ENCODE assay signal across 18 cellular contexts in the genomic region with DNA sequence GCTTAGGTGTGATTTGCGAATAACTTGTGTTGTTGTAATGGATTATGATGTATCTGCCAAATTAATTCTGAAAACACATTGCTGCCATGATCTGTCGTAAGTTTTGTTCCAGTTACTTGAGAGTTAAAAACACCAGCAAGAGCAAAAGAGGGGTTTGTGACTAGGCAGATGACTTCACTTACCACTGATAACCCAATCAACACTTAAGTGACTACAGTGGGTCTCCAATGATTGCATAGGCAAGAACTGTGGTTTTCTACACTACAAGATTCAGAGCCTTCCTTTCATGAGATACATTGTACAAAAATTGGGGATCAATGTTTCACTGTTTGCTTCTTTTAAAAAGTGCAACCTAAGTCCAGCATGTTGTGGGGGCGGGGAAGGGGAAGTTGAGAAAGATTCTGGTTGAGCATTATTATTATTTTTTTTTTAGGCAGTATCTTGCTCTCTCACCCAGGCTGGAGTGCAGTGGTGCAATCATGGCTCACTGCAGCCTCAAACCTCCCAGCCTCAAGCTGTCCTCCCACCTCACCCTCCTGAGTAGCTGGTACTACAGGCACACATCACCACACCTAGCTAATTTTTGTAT. TPM values are rescaled to one million over a fixed set of nuclear protein-coding genes. Genes with fewer than 3 reads are reported as not detected.
A peak's percentile ranks its signal among the peaks of the same experiment; 100 is the strongest.
DNase-seq lines count a peak whose midpoint lies in the region; ATAC-seq and TF ChIP-seq lines count a peak whose summit lies in the region.
"Had no signal": no experiment of that assay in that cellular context is flagged by ENCODE, and none has a peak within 500 bp of the region (broad histone marks: within the 10 kb centered on the region; RNA-seq: fewer than 3 reads in every experiment).

No MANE protein-coding gene starts in this region.

- no peak overlapping the region for H3K56ac ChIP-seq in mesendoderm (ENCODE audit: low read length)

- DNase-seq in T-helper 1 cell (no peak), mesendoderm (peak; percentile 33), HuH-7 (ENCODE audit: low spot score) (no peak), middle frontal gyrus (ENCODE audit: extremely low spot score, low spot score) (no peak)
- no peak for DNase-seq in T-helper 2 cell treated with Interferon-gamma antibody and Interleukin-4, amounts not matched to agents 5 μg/mL and 100 μg/mL, for 36 hours (ENCODE audit: low spot score)
- DNase-seq: activated CD4-positive, alpha-beta T cell treated with anti-CD3 and anti-CD28 coated beads, Interleukin-2, amount 10 ng/mL, durations not matched to agents 7 days and 5 days; GDM1; H7; NCI-H1092; NCI-H2107; NCI-H526 treated with DMSO at 0.1 percent for 48 hours; sigmoid colon; T1000; upper lobe of right lung had no signal

- no peak for TF ChIP-seq CTCF in KMS-11 (conservative IDR thresholded peaks at IDR 0.05; ENCODE audit: low read depth, low read length)

- peaks cover 61% of the 10 kb centered on the region for H3K4me1 Mint-ChIP-seq in T-helper 1 cell treated with Interleukin-12 subunit alpha and Interleukin-12 subunit beta and Interleukin-4 antibody, amounts not matched to agents 30 μg/mL and 1 μg/mL, for 36 hours (ENCODE audit: low read depth)
- peaks cover 51% of the 10 kb centered on the region for H3K4me1 Mint-ChIP-seq in T-helper 2 cell treated with Interferon-gamma antibody and Interleukin-4, amounts not matched to agents 5 μg/mL and 100 μg/mL, for 36 hours (ENCODE audit: low read depth)

- H3K27ac ChIP-seq in KMS-11 = peak overlapping the region; percentile 98; the same call in 1 of the 2 replicates
- no peak overlapping the region for H3K27ac ChIP-seq in mesendoderm (ENCODE audit: low read depth, low read length)
- H3K27ac ChIP-seq: upper lobe of right lung had no signal

- H3K27ac Mint-ChIP-seq in T-helper 1 cell treated with Interleukin-12 subunit alpha and Interleukin-12 subunit beta and Interleukin-4 antibody, amounts not matched to agents 30 μg/mL and 1 μg/mL, for 36 hours = peak overlapping the region; percentile 55
- no peak overlapping the region for H3K27ac Mint-ChIP-seq in T-helper 2 cell treated with Interferon-gamma antibody and Interleukin-4, amounts not matched to agents 5 μg/mL and 100 μg/mL, for 36 hours

- peaks cover 26% of the 10 kb centered on the region for H3K36me3 Mint-ChIP-seq in T-helper 1 cell treated with Interleukin-12 subunit alpha and Interleukin-12 subunit beta and Interleukin-4 antibody, amounts not matched to agents 30 μg/mL and 1 μg/mL, for 36 hours (ENCODE audit: low read depth)
- peaks cover 34% of the 10 kb centered on the region for H3K36me3 Mint-ChIP-seq in T-helper 2 cell treated with Interferon-gamma antibody and Interleukin-4, amounts not matched to agents 5 μg/mL and 100 μg/mL, for 36 hours (ENCODE audit: low read depth)

- H3K4me1 ChIP-seq in KMS-11 (ENCODE audit: low read depth, poor library complexity, severe bottlenecking) (peaks cover 42% of the 10 kb centered on the region), mesendoderm (ENCODE audit: control insufficient read depth, low read depth, low read length) (peaks cover 3% of the 10 kb centered on the region)

- H2AK5ac ChIP-seq in mesendoderm (ENCODE audit: low read length) = no peak overlapping the region

- H3K4ac ChIP-seq in mesendoderm (ENCODE audit: low read depth, low read length) = no peak overlapping the region

- no peak overlapping the region for H3K23ac ChIP-seq in mesendoderm (ENCODE audit: low read length)

- H2BK120ac ChIP-seq in mesendoderm (ENCODE audit: low read depth, low read length) = no peak overlapping the region

- peaks cover 2% of the 10 kb centered on the region for H3K79me1 ChIP-seq in mesendoderm (ENCODE audit: low read length)

- 0 out of 2 replicates have a peak, but pooled peaks cover under 1% of the 10 kb centered on the region for H3K36me3 ChIP-seq in KMS-11 (ENCODE audit: insufficient read depth)
- no peaks in the 10 kb centered on the region for H3K36me3 ChIP-seq in mesendoderm (ENCODE audit: control insufficient read depth, insufficient read depth, low read length)
- H3K36me3 ChIP-seq: sigmoid colon, upper lobe of right lung had no signal

- H3K79me2 ChIP-seq in KMS-11 (ENCODE audit: insufficient read depth, low read depth) (peaks cover 83% of the 10 kb centered on the region), mesendoderm (ENCODE audit: control insufficient read depth, insufficient read depth, low read length) (peaks cover 4% of the 10 kb centered on the region)

- no CpG with 5 or more reads among the region's 3 CpGs for WGBS in mesendoderm (ENCODE audit: extremely low coverage, insufficient coverage, low lambda C conversion rate)

- no peak overlapping the region for H4K5ac ChIP-seq in mesendoderm (ENCODE audit: low read length)

- H3K9ac ChIP-seq in KMS-11 (no peak overlapping the region; the same call in 1 of the 2 replicates), mesendoderm (ENCODE audit: low read length) (no peak overlapping the region)

- no peaks in the 10 kb centered on the region for H3K9me3 Mint-ChIP-seq in T-helper 1 cell treated with Interleukin-12 subunit alpha and Interleukin-12 subunit beta and Interleukin-4 antibody, amounts not matched to agents 30 μg/mL and 1 μg/mL, for 36 hours
- no peaks in the 10 kb centered on the region for H3K9me3 Mint-ChIP-seq in T-helper 2 cell treated with Interferon-gamma antibody and Interleukin-4, amounts not matched to agents 5 μg/mL and 100 μg/mL, for 36 hours

- H3K4me3 Mint-ChIP-seq in T-helper 1 cell treated with Interleukin-12 subunit alpha and Interleukin-12 subunit beta and Interleukin-4 antibody, amounts not matched to agents 30 μg/mL and 1 μg/mL, for 36 hours = peak overlapping the region; percentile 88
- H3K4me3 Mint-ChIP-seq in T-helper 2 cell treated with Interferon-gamma antibody and Interleukin-4, amounts not matched to agents 5 μg/mL and 100 μg/mL, for 36 hours = peak overlapping the region; percentile 19

- no peaks in the 10 kb centered on the region for H3K27me3 ChIP-seq in KMS-11 (ENCODE audit: insufficient read depth, low read depth)
- no peaks in the 10 kb centered on the region for H3K27me3 ChIP-seq in mesendoderm (ENCODE audit: insufficient read depth, low read length, poor library complexity)
- H3K27me3 ChIP-seq: upper lobe of right lung had no signal

- H3K4me3 ChIP-seq in KMS-11 (IDR thresholded peaks at IDR 0.05; ENCODE audit: insufficient read depth, low read depth, low read length) (no peak overlapping the region), mesendoderm (ENCODE audit: low read length) (no peak overlapping the region)
- H3K4me3 ChIP-seq: coronary artery, sigmoid colon, upper lobe of right lung had no signal

- no peak overlapping the region for H2BK15ac ChIP-seq in mesendoderm (replicated peaks; ENCODE audit: low read depth)

- no peaks in the 10 kb centered on the region for H3K27me3 Mint-ChIP-seq in T-helper 1 cell treated with Interleukin-12 subunit alpha and Interleukin-12 subunit beta and Interleukin-4 antibody, amounts not matched to agents 30 μg/mL and 1 μg/mL, for 36 hours (ENCODE audit: low read depth)
- no peaks in the 10 kb centered on the region for H3K27me3 Mint-ChIP-seq in T-helper 2 cell treated with Interferon-gamma antibody and Interleukin-4, amounts not matched to agents 5 μg/mL and 100 μg/mL, for 36 hours (ENCODE audit: low read depth)
- H3K27me3 Mint-ChIP-seq: activated CD4-positive, alpha-beta T cell treated with anti-CD3 and anti-CD28 coated beads, Interleukin-2, amount 10 ng/mL, durations not matched to agents 7 days and 5 days had no signal

- ATAC-seq in GM21737 (IDR thresholded peaks at IDR 0.05; ENCODE audit: unreplicated experiment) = no peak
- ATAC-seq: upper lobe of right lung had no signal

- peaks cover 19% of the 10 kb centered on the region; the same call in 1 of the 2 replicates for H4K20me1 ChIP-seq in KMS-11 (ENCODE audit: insufficient read depth)

- H3K18ac ChIP-seq in mesendoderm (ENCODE audit: low read length) = no peak overlapping the region

- H3K4me2 ChIP-seq in KMS-11 (peak overlapping the region; percentile 82), mesendoderm (ENCODE audit: low read length) (no peak overlapping the region)

- no peak overlapping the region for H2BK5ac ChIP-seq in mesendoderm (ENCODE audit: low read length)

- H2AFZ ChIP-seq in KMS-11 (ENCODE audit: low read depth) = no peak overlapping the region

- H4K8ac ChIP-seq in mesendoderm (ENCODE audit: low read depth, low read length) = no peak overlapping the region

RNA-seq across cellular contexts. Expression of a gene that starts 3.6 kb away (rescaled TPM):
- 19.5 TPM for polyA plus RNA-seq in mesendoderm (2013, experiment 1 of 2)
- polyA plus RNA-seq in mesendoderm (2013, experiment 2 of 2) = 19.4 TPM
